ENCODE assay signal across 8 cellular contexts in genomic region chr16:8885674-8886592, GRCh38. TPM values are rescaled to one million over a fixed set of nuclear protein-coding genes. Genes with fewer than 3 reads are reported as not detected.
DNase-seq lines count a peak whose midpoint lies in the region; ATAC-seq and TF ChIP-seq lines count a peak whose summit lies in the region.

No MANE protein-coding gene starts in this region.

- no peaks in the 10 kb centered on the region for H3K79me2 ChIP-seq in H9 (ENCODE audit: insufficient read depth, low read length)

- H3K4me3 Mint-ChIP-seq in H9 = no peak overlapping the region; a peak in 1 of 5 replicates

- H3K79me1 ChIP-seq in H9 (ENCODE audit: insufficient read depth, low read depth, low read length, poor library complexity, severe bottlenecking) = no peaks in the 10 kb centered on the region

- H2BK15ac ChIP-seq in H9 (ENCODE audit: low read depth, low read length) = no peak overlapping the region

- intact Hi-C loops in left colon (cut with DNase I, micrococcal nuclease) = loop anchor here in 1 of 2 donors (10.0 kb wide), 1 partner anchor 311 kb away; no protein-coding TSS in a partner anchor

- no peaks in the 10 kb centered on the region for H3K23me2 ChIP-seq in H9 (ENCODE audit: insufficient read length, low read depth, low read length, poor library complexity, severe bottlenecking)

- H3K4me2 ChIP-seq in H9 (ENCODE audit: insufficient read depth, insufficient read length, low read length) = no peak overlapping the region

- H2BK12ac ChIP-seq in H9 (ENCODE audit: insufficient read length, low read depth, low read length) = no peak overlapping the region

- no peak overlapping the region for H3K18ac ChIP-seq in H9 (ENCODE audit: insufficient read length, low read depth, low read length)

- no peak overlapping the region for H4K91ac ChIP-seq in H9 (ENCODE audit: insufficient read length, low read depth, low read length)

- TF ChIP-seq CTCF in H9 (conservative IDR thresholded peaks at IDR 0.05) = peak; percentile 50; the same call in 2 of the 3 replicates

- H3K56ac ChIP-seq in H9 (ENCODE audit: insufficient read length, low read depth, low read length) = no peak overlapping the region

- H4K5ac ChIP-seq in H9 (ENCODE audit: insufficient read length, low read depth, low read length) = no peak overlapping the region

- WGBS in H9 (ENCODE audit: extremely low coverage, insufficient read length, low lambda C conversion rate) = no CpG with 5 or more reads among the region's 20 CpGs

- peak overlapping the region; percentile 17 to 84 (median 35); a peak in 4 of 7 replicates for H3K27ac Mint-ChIP-seq in H9

- no peaks in the 10 kb centered on the region for H3K9me3 ChIP-seq in H9 (ENCODE audit: control insufficient read depth, low read depth, low read length)
- no peaks in the 10 kb centered on the region for H3K9me3 ChIP-seq in adipocyte (ENCODE audit: control insufficient read depth, low read length)

- no peak overlapping the region for H4K8ac ChIP-seq in H9 (replicated peaks; ENCODE audit: insufficient read length, low read depth, low read length)

- H2BK5ac ChIP-seq in H9 (ENCODE audit: insufficient read length, low read length) = no peak overlapping the region

- DNase-seq in AG20443 (ENCODE audit: low spot score) = peak; percentile 48
- DNase-seq in H9 = no peak
- DNase-seq in adipocyte (ENCODE audit: low read depth) = peak; percentile 30
- DNase-seq in left colon = peak in 1 of 2 donors; percentile 51
- no peak for DNase-seq in foreskin melanocyte
- DNase-seq in activated CD8-positive, alpha-beta memory T cell treated with anti-CD3 and anti-CD28 coated beads, Interleukin-2, amount 50 U/mL, for 48 hours = no peak

- peaks cover 9% of the 10 kb centered on the region for H3K36me3 ChIP-seq in adipocyte (ENCODE audit: control insufficient read depth, insufficient read depth, low read length, severe bottlenecking)

- no peak overlapping the region for H3T11ph ChIP-seq in H9 (ENCODE audit: low read length)

- H3K27me3 ChIP-seq in H9 (ENCODE audit: insufficient read depth, low read length) (no peaks in the 10 kb centered on the region), adipocyte (replicated peaks; ENCODE audit: control insufficient read depth, insufficient read depth, low read length) (no peaks in the 10 kb centered on the region)

- H3K4me3 ChIP-seq in adipocyte (ENCODE audit: low read length) = no peak overlapping the region

- H3K9me3 Mint-ChIP-seq in H9 = no peaks in the 10 kb centered on the region

- no peak for TF ChIP-seq POLR2A in GM18505 (IDR thresholded peaks at IDR 0.05; ENCODE audit: borderline replicate concordance, extremely low read depth, insufficient read depth, insufficient read length)

- peaks cover 11 to 29% (median 15%) of the 10 kb centered on the region in 3 experiments; a peak in 6 of 7 replicates for H3K36me3 Mint-ChIP-seq in H9 (ENCODE audit: insufficient read depth in 1 of 3, low read depth in 3 of 3)

- H3K4me1 Mint-ChIP-seq in H9 = peaks cover 22 to 24% of the 10 kb centered on the region in 2 experiments

- peaks cover 4% of the 10 kb centered on the region for H4K20me1 ChIP-seq in H9 (ENCODE audit: control insufficient read depth, insufficient read depth, insufficient read length)

- no peak overlapping the region for H2BK120ac ChIP-seq in H9 (ENCODE audit: low read depth, low read length, poor library complexity, severe bottlenecking)

- no peak overlapping the region for H3K27ac ChIP-seq in H9 (ENCODE audit: insufficient read length, low read depth, low read length)

- no peak overlapping the region for H2AFZ ChIP-seq in H9 (ENCODE audit: low read length)

- H2BK20ac ChIP-seq in H9 (ENCODE audit: low read depth, low read length, poor library complexity, severe bottlenecking) = no peak overlapping the region

- H3K27me3 Mint-ChIP-seq in H9 (ENCODE audit: low read depth) = peaks cover 2% of the 10 kb centered on the region

- H3K14ac ChIP-seq in H9 (ENCODE audit: insufficient read depth, low read length) = no peak overlapping the region

- H3K4ac ChIP-seq in H9 (ENCODE audit: low read depth, low read length) = no peak overlapping the region

- H3K4me1 ChIP-seq in H9 (ENCODE audit: insufficient read depth, low read length) (no peaks in the 10 kb centered on the region; the same call in 1 of the 2 replicates), adipocyte (ENCODE audit: control insufficient read depth, insufficient read depth, low read length) (peaks cover 40% of the 10 kb centered on the region)

- H2AK5ac ChIP-seq in H9 (ENCODE audit: insufficient read length, low read length) = no peak overlapping the region

- ATAC-seq in left colon (peak; percentile 52), GM18505 (IDR thresholded peaks at IDR 0.05; ENCODE audit: unreplicated experiment) (no peak), GM18870 (IDR thresholded peaks at IDR 0.05; ENCODE audit: unreplicated experiment) (no peak)

- no peak overlapping the region for H3K23ac ChIP-seq in H9 (ENCODE audit: insufficient read length, low read depth, low read length)

- H3K9ac ChIP-seq in H9 (ENCODE audit: extremely low read depth, insufficient read length, low read length) (no peak overlapping the region), adipocyte (ENCODE audit: low read length) (no peak overlapping the region)

RNA-seq across cellular contexts. Expression of gene LITAFD, which starts 3.8 kb away (rescaled TPM):
- not detected in 2 replicates for total RNA-seq in H9 (2021)
- not detected for total RNA-seq in left colon

RNA-seq across cellular contexts. Expression of gene CARHSP1, which starts 17.1 kb away (rescaled TPM):
- 194 and 195 TPM in 2 replicates for total RNA-seq in H9 (2021)
- 10 to 100 TPM; 50.2 to 50.9 TPM for total RNA-seq in left colon

Comparison
In these comparisons a context has a peak if more than half of its experiments do, and no peak if none do; other contexts are left out.
1. DNase-seq: peak in AG20443 (single experiment) and adipocyte (single experiment); none in H9 (single experiment), foreskin melanocyte (single experiment) and activated CD8-positive, alpha-beta memory T cell treated with anti-CD3 and anti-CD28 coated beads, Interleukin-2, amount 50 U/mL, for 48 hours (single experiment).